In genomic region chr12:127363392-127363791, GRCh38 we compare ENCODE assay signal across 15 cellular contexts.
DNase-seq lines count a peak whose midpoint lies in the region; ATAC-seq, FAIRE-seq and TF ChIP-seq lines count a peak whose summit lies in the region.
"Had no signal": no experiment of that assay in that cellular context is flagged by ENCODE, and none has a peak within 500 bp of the region (broad histone marks: within the 10 kb centered on the region; RNA-seq: fewer than 3 reads in every experiment).

No MANE protein-coding gene starts in this region.

- H3K9me1 ChIP-seq in K562 (ENCODE audit: control insufficient read depth, insufficient read depth, low read length), result no peaks in the 10 kb centered on the region

- no peaks in the 10 kb centered on the region for H3K27me3 ChIP-seq in K562 (ENCODE audit: control insufficient read depth in 2 of 2, insufficient read depth in 2 of 2, low read length in 2 of 2)
- H3K27me3 ChIP-seq: neutrophil had no signal

- no peak overlapping the region for H3K4me3 Mint-ChIP-seq in neural crest cell
- H3K4me3 Mint-ChIP-seq: IgD-negative memory B cell had no signal

- H3K4me1 Mint-ChIP-seq in neural crest cell, result no peaks in the 10 kb centered on the region
- H3K4me1 Mint-ChIP-seq: IgD-negative memory B cell had no signal

- intact Hi-C loops in K562 (cut with micrococcal nuclease), result loop anchor here (2.0 to 10.0 kb wide), 2 partner anchors 255 to 339 kb away; no protein-coding TSS in a partner anchor

- H3K27ac Mint-ChIP-seq in neural crest cell (ENCODE audit: unreplicated experiment), result no peak overlapping the region
- H3K27ac Mint-ChIP-seq: IgD-negative memory B cell had no signal

- BruUV-seq in K562 (replicated peaks; lab: Mats Ljungman, UMichigan), result no TSS peak

- TF ChIP-seq CTCF in K562 (IDR thresholded peaks at IDR 0.05 in 2 of 3, conservative IDR thresholded peaks at IDR 0.05 in 1 of 3; ENCODE audit: insufficient read depth in 2 of 3, low read depth in 1 of 3, low read length in 3 of 3) (peak; percentile 58 to 70 (median 65)), neural crest cell (conservative IDR thresholded peaks at IDR 0.05) (peak; percentile 47)

- peaks cover 8% of the 10 kb centered on the region for H3K9me3 Mint-ChIP-seq in neural crest cell

- peak; percentile 9 to 53; a peak in 2 of 4 replicates for TF ChIP-seq RAD21 in K562 (CRISPR knock-in tag; conservative IDR thresholded peaks at IDR 0.05 in 1 of 2, IDR thresholded peaks at IDR 0.05 in 1 of 2)

- POLR2A ChIA-PET in K562 (lab: Yijun Ruan, JAX), result interaction anchor here (0.7 kb wide), 1 partner anchor 193 kb away, joined by 3 read pairs; no protein-coding TSS in a partner anchor

- 0% methylated on average over 2 of the region's 2 CpGs for WGBS in K562 (ENCODE audit: insufficient coverage, low coverage, missing lambda C conversion rate)

- in situ Hi-C loops in K562 (cut with MboI), result no loop called here

- no peak overlapping the region for H3K9ac ChIP-seq in K562 (ENCODE audit: insufficient read depth in 1 of 2, low read depth in 2 of 2, low read length in 2 of 2)

- no peak overlapping the region for H3K27ac ChIP-seq in K562 (ENCODE audit: extremely low read depth, low read depth, low read length)
- H3K27ac ChIP-seq: neutrophil, thoracic aorta had no signal

- no peaks in the 10 kb centered on the region for H3K79me2 ChIP-seq in K562 (ENCODE audit: control insufficient read depth, insufficient read depth, low read length)

- CTCF ChIA-PET in K562 (lab: Yijun Ruan, JAX; ENCODE audit: low intra/inter-chr PET ratio), result interaction anchor here (0.7 kb wide), 1 partner anchor 317 kb away, joined by 3 read pairs; no protein-coding TSS in a partner anchor

- peak overlapping the region; percentile 70 for H2AFZ ChIP-seq in K562 (ENCODE audit: low read depth, low read length)

- FAIRE-seq in K562 (lab: Jason Lieb, UNC), result peak; percentile 71

- H3K27me3 Mint-ChIP-seq in neural crest cell (ENCODE audit: low read depth), result no peaks in the 10 kb centered on the region
- H3K27me3 Mint-ChIP-seq: IgD-negative memory B cell had no signal

- no peaks in the 10 kb centered on the region for H3K4me1 ChIP-seq in K562 (replicated peaks in 1 of 2; ENCODE audit: control insufficient read depth in 2 of 2, insufficient read depth in 2 of 2, low read length in 2 of 2)

- no peaks in the 10 kb centered on the region for H3K36me3 ChIP-seq in K562 (ENCODE audit: control insufficient read depth, insufficient read depth, low read length)
- H3K36me3 ChIP-seq: neutrophil, thoracic aorta had no signal

- TF ChIP-seq POLR2A in K562 (conservative IDR thresholded peaks at IDR 0.05), result no peak

- ATAC-seq in K562 (peak; percentile 87), left lobe of liver (no peak)

- DNase-seq in DMS 273 (lab: John Stamatoyannopoulos, UW; ENCODE audit: unreplicated experiment) (peak; percentile 6), DMS 273 treated with DMSO at 0.1 percent for 48 hours (lab: John Stamatoyannopoulos, UW) (no peak), M059J (ENCODE audit: low read depth) (peak; percentile 24), K562 (ENCODE audit: extremely low read depth in 1 of 4, low spot score in 3 of 4) (peak in 2 of 4 experiments; percentile 20 to 47), neural crest cell (ENCODE audit: low read depth, low spot score) (peak; percentile 8), left lobe of liver (ENCODE audit: low spot score) (no peak), NCI-H146 treated with DMSO at 0.1 percent for 48 hours (lab: John Stamatoyannopoulos, UW; ENCODE audit: unreplicated experiment) (no peak)
- no peak for DNase-seq in NK-92 treated with Interleukin-12 subunit alpha and Interleukin-12 subunit beta, amount 100 ng/mL, for 24 hours (lab: John Stamatoyannopoulos, UW)
- DNase-seq: 8988T; activated gamma-delta T cell; effector CD4-positive, alpha-beta T cell; stimulated activated CD4-positive, alpha-beta T cell treated with anti-CD3 and anti-CD28 coated beads, Interleukin-4, amount 100 ng/mL, for 1 hour had no signal

- no peak overlapping the region for H3K4me2 ChIP-seq in K562 (ENCODE audit: insufficient read depth, low read length)

- H3K36me3 Mint-ChIP-seq in neural crest cell (ENCODE audit: low read depth), result no peaks in the 10 kb centered on the region

- no peak overlapping the region for H3K4me3 ChIP-seq in K562
- H3K4me3 ChIP-seq: thoracic aorta had no signal

- no peaks in the 10 kb centered on the region for H4K20me1 ChIP-seq in K562 (replicated peaks; ENCODE audit: control insufficient read depth, insufficient read depth, low read length)

- no peaks in the 10 kb centered on the region for H3K9me3 ChIP-seq in K562 (replicated peaks; ENCODE audit: control insufficient read depth, insufficient read depth, low read depth, low read length)
- H3K9me3 ChIP-seq: neutrophil, thoracic aorta had no signal

- TF ChIP-seq EP300 in K562 (IDR thresholded peaks at IDR 0.05; ENCODE audit: low read length), result no peak

TF ChIP-seq in K562, 482 proteins besides CTCF, POLR2A, EP300 and RAD21:
- TF ChIP-seq HES1 (IDR thresholded peaks at IDR 0.05; ENCODE audit: low read depth) (no peak), ELF1 (tag; IDR thresholded peaks at IDR 0.05) (0 out of 2 replicates have a peak, but pooled peaks have one; percentile 14), POLR2G (IDR thresholded peaks at IDR 0.05; ENCODE audit: low read depth, low read length) (no peak), RBM14 (IDR thresholded peaks at IDR 0.05; ENCODE audit: borderline replicate concordance, insufficient read depth, low read depth, low read length) (no peak)
TF ChIP-seq in K562: peak in this region for 1.

Comparison
In these comparisons a context has a peak if more than half of its experiments do, and no peak if none do; other contexts are left out.
1. DNase-seq: peak in DMS 273 (single experiment), M059J (single experiment) and neural crest cell (single experiment); none in DMS 273 treated with DMSO at 0.1 percent for 48 hours (single experiment), left lobe of liver (single experiment), NK-92 treated with Interleukin-12 subunit alpha and Interleukin-12 subunit beta, amount 100 ng/mL, for 24 hours (single experiment) and NCI-H146 treated with DMSO at 0.1 percent for 48 hours (single experiment).